Comparison of ENCODE assay signal across 18 cellular contexts in the genomic region with DNA sequence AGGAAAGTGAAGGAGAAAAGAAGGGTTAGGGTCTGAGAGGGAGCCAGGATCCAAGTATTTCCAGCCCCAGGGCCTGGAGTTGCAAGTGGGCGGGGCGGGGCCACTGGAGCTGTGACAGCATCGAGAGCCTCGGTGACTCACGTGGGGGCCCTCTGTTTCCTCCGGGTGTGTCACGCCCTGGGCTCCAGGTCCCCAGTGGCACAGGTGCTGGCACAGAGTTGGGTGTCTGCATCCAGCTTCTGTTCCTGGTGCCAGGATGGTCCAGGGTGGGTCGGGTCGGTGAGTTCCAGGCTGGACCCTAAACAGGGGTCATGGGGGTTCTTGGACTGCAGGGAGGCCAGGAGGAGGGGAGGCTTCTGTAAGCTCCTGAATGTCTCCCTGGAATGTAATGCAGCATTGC. TPM values are rescaled to one million over a fixed set of nuclear protein-coding genes. Genes with fewer than 3 reads are reported as not detected.
DNase-seq lines count a peak whose midpoint lies in the region; ATAC-seq, FAIRE-seq and TF ChIP-seq lines count a peak whose summit lies in the region.
"Had no signal": no experiment of that assay in that cellular context is flagged by ENCODE, and none has a peak within 500 bp of the region (broad histone marks: within the 10 kb centered on the region; RNA-seq: fewer than 3 reads in every experiment).

No MANE protein-coding gene starts in this region.

- H3K4me3 ChIP-seq in coronary artery, result no peak overlapping the region
- H3K4me3 ChIP-seq: heart left ventricle had no signal

- FAIRE-seq in urothelium cell line (lab: Jason Lieb, UNC), result no peak
- FAIRE-seq: endothelial cell of umbilical vein, GM18507 had no signal

- H3K4me3 Mint-ChIP-seq in stimulated activated naive CD8-positive, alpha-beta T cell treated with anti-CD3 and anti-CD28 coated beads, Interleukin-15, amount 100 ng/mL, for 72 hours, result no peak overlapping the region
- H3K4me3 Mint-ChIP-seq: activated T-helper 17 cell treated with anti-CD3 and anti-CD28 coated beads, Interleukin-2, amount 50 U/mL, for 72 hours; CD4-positive, alpha-beta memory T cell; H9; naive thymus-derived CD4-positive, alpha-beta T cell had no signal

- DNase-seq in stimulated activated naive CD8-positive, alpha-beta T cell treated with anti-CD3 and anti-CD28 coated beads, Interleukin-15, Interleukin-2, amounts not matched to agents 100 U/mL and 50 U/mL, for 24 hours, result peak; percentile 57
- no peak for DNase-seq in stimulated activated naive CD8-positive, alpha-beta T cell treated with anti-CD3 and anti-CD28 coated beads, Interleukin-15, amount 100 ng/mL, for 72 hours
- DNase-seq in RPMI7951 (ENCODE audit: low read depth) (peak; percentile 28), coronary artery (ENCODE audit: low spot score) (peak; percentile 71), urothelium cell line (ENCODE audit: low spot score) (peak; percentile 77), SKM-1 (lab: John Stamatoyannopoulos, UW; ENCODE audit: unreplicated experiment) (no peak), Ammon's horn (ENCODE audit: low spot score) (no peak)
- DNase-seq: GF-D8; H9; heart left ventricle; naive thymus-derived CD4-positive, alpha-beta T cell; NCI-H1092; SIG-M5 had no signal

- ATAC-seq in stimulated activated naive CD8-positive, alpha-beta T cell treated with anti-CD3 and anti-CD28 coated beads, Interleukin-15, Interleukin-2, amounts not matched to agents 100 U/mL and 50 U/mL, for 24 hours, result no peak
- no peak for ATAC-seq in stimulated activated naive CD8-positive, alpha-beta T cell treated with anti-CD3 and anti-CD28 coated beads, Interleukin-15, amount 100 ng/mL, for 72 hours
- ATAC-seq in HG02840 (IDR thresholded peaks at IDR 0.05; ENCODE audit: low FRiP score, unreplicated experiment), result no peak
- ATAC-seq: activated T-helper 17 cell treated with anti-CD3 and anti-CD28 coated beads, Interleukin-2, amount 50 U/mL, for 72 hours; heart left ventricle; naive thymus-derived CD4-positive, alpha-beta T cell had no signal

- no peak overlapping the region for H3K27ac Mint-ChIP-seq in stimulated activated naive CD8-positive, alpha-beta T cell treated with anti-CD3 and anti-CD28 coated beads, Interleukin-15, amount 100 ng/mL, for 72 hours
- H3K27ac Mint-ChIP-seq: activated T-helper 17 cell treated with anti-CD3 and anti-CD28 coated beads, Interleukin-2, amount 50 U/mL, for 72 hours; H9; naive thymus-derived CD4-positive, alpha-beta T cell had no signal

- no peak for TF ChIP-seq CTCF in coronary artery (IDR thresholded peaks at IDR 0.05)

- no peaks in the 10 kb centered on the region for H3K9me3 Mint-ChIP-seq in stimulated activated naive CD8-positive, alpha-beta T cell treated with anti-CD3 and anti-CD28 coated beads, Interleukin-15, amount 100 ng/mL, for 72 hours
- H3K9me3 Mint-ChIP-seq: activated T-helper 17 cell treated with anti-CD3 and anti-CD28 coated beads, Interleukin-2, amount 50 U/mL, for 72 hours; CD4-positive, alpha-beta memory T cell; naive thymus-derived CD4-positive, alpha-beta T cell had no signal

- H3K27me3 Mint-ChIP-seq in stimulated activated naive CD8-positive, alpha-beta T cell treated with anti-CD3 and anti-CD28 coated beads, Interleukin-15, amount 100 ng/mL, for 72 hours, result peaks cover 55% of the 10 kb centered on the region

- peaks cover 47% of the 10 kb centered on the region for H3K4me1 Mint-ChIP-seq in stimulated activated naive CD8-positive, alpha-beta T cell treated with anti-CD3 and anti-CD28 coated beads, Interleukin-15, amount 100 ng/mL, for 72 hours

- H3K27ac ChIP-seq in coronary artery, result no peak overlapping the region
- H3K27ac ChIP-seq: heart left ventricle had no signal

RNA-seq across cellular contexts. Expression of a gene that starts 16.7 kb away (rescaled TPM):
- total RNA-seq in RPMI7951 (2014; rRNA removed; shearing (Covaris generic)), result not detected in 2 replicates
- total RNA-seq: activated T-helper 17 cell treated with anti-CD3 and anti-CD28 coated beads, Interleukin-2, amount 50 U/mL, for 72 hours; CD4-positive, alpha-beta memory T cell; endothelial cell of umbilical vein; H9; heart left ventricle; naive thymus-derived CD4-positive, alpha-beta T cell had no signal

RNA-seq across cellular contexts. Expression of a gene that starts 44.8 kb away (rescaled TPM):
- total RNA-seq in RPMI7951 (2014; rRNA removed; shearing (Covaris generic)), result 0.20 and 0.36 TPM in 2 replicates
- total RNA-seq: CD4-positive, alpha-beta memory T cell had no signal

Comparison
In these comparisons a context has a peak if more than half of its experiments do, and no peak if none do; other contexts are left out.
1. DNase-seq: peak in stimulated activated naive CD8-positive, alpha-beta T cell treated with anti-CD3 and anti-CD28 coated beads, Interleukin-15, Interleukin-2, amounts not matched to agents 100 U/mL and 50 U/mL, for 24 hours (single experiment), RPMI7951 (single experiment), coronary artery (single experiment) and urothelium cell line (single experiment); none in stimulated activated naive CD8-positive, alpha-beta T cell treated with anti-CD3 and anti-CD28 coated beads, Interleukin-15, amount 100 ng/mL, for 72 hours (0 of 2), SKM-1 (single experiment) and Ammon's horn (single experiment).